ENCODE assay signal across 8 cellular contexts in the genomic region with DNA sequence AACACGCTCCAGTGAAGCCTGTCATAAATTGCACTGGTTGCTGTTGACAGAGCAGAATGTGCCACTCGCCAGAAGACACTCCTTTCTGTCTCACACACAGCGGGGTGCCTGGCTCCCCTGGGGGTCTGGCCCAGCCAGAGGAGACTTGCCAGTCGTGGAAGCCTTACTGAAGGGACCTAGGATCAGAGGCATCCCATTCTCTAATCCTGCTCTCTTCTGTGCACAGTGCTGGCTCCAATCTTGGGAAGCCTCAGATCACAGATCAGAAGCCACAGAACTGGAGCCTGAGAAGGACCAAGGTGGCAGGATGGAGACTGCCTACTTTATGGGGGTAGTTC. TPM values are rescaled to one million over a fixed set of nuclear protein-coding genes. Genes with fewer than 3 reads are reported as not detected.
DNase-seq lines count a peak whose midpoint lies in the region; ATAC-seq, FAIRE-seq and TF ChIP-seq lines count a peak whose summit lies in the region.

No MANE protein-coding gene starts in this region.

- ATAC-seq in HG03139 (IDR thresholded peaks at IDR 0.05; ENCODE audit: unreplicated experiment) (no peak), HG03196 (IDR thresholded peaks at IDR 0.05; ENCODE audit: unreplicated experiment) (no peak), GM19397 (IDR thresholded peaks at IDR 0.05; ENCODE audit: unreplicated experiment) (no peak)

- H3K79me1 ChIP-seq in trophoblast cell (ENCODE audit: low read length) = peaks cover 16% of the 10 kb centered on the region

- H3K4me1 ChIP-seq in DOHH2 (ENCODE audit: control insufficient read depth, low read length) (peaks cover 60% of the 10 kb centered on the region), esophagus muscularis mucosa (peaks cover 56 to 67% (median 63%) of the 10 kb centered on the region in 4 donors), trophoblast cell (ENCODE audit: control insufficient read depth in 1 of 2, insufficient read depth in 2 of 2, low read length in 2 of 2) (peaks cover 33 to 45% of the 10 kb centered on the region in 2 experiments)

- H3K4ac ChIP-seq in trophoblast cell (ENCODE audit: low read depth, low read length) = peak overlapping the region; percentile 51

- no peak overlapping the region for H3K27ac ChIP-seq in DOHH2 (ENCODE audit: low read depth, low read length)
- H3K27ac ChIP-seq in esophagus muscularis mucosa (replicated peaks in 1 of 4) = peak overlapping the region; percentile 90 to 94 (median 92)
- H3K27ac ChIP-seq in trophoblast cell (ENCODE audit: low read depth, low read length) = no peak overlapping the region

- H3K4me3 ChIP-seq in DOHH2 (ENCODE audit: low read length) (peak overlapping the region; percentile 74), esophagus muscularis mucosa (peak overlapping the region; percentile 76 to 86 (median 80)), trophoblast cell (ENCODE audit: low read depth, low read length) (no peak overlapping the region)

- H4K20me1 ChIP-seq in DOHH2 (ENCODE audit: control insufficient read depth, insufficient read depth, low read depth, low read length) = 0 out of 2 replicates have a peak, but pooled peaks cover 3% of the 10 kb centered on the region

- peak overlapping the region; percentile 4 for H2BK5ac ChIP-seq in trophoblast cell (ENCODE audit: low read depth, low read length, poor library complexity)

- H3K9ac ChIP-seq in trophoblast cell (ENCODE audit: low read length) = no peak overlapping the region

- TF ChIP-seq EP300 in esophagus muscularis mucosa (IDR thresholded peaks at IDR 0.05) = no peak

- no peak overlapping the region for H2BK12ac ChIP-seq in trophoblast cell (ENCODE audit: low read length)

- H4K8ac ChIP-seq in trophoblast cell (ENCODE audit: low read depth, low read length) = peak overlapping the region; percentile 30

- peak overlapping the region; percentile 88 for H3K18ac ChIP-seq in trophoblast cell (ENCODE audit: low read length)

- H3K9me3 ChIP-seq in DOHH2 (ENCODE audit: control insufficient read depth, insufficient read depth, low read length) (no peaks in the 10 kb centered on the region), esophagus muscularis mucosa (no peaks in the 10 kb centered on the region), trophoblast cell (ENCODE audit: insufficient read depth, low read depth, low read length) (no peaks in the 10 kb centered on the region)

- peaks cover 15% of the 10 kb centered on the region for H3F3A ChIP-seq in DOHH2 (ENCODE audit: control insufficient read depth, insufficient read depth)

- peak overlapping the region; percentile 75 for H3K4me2 ChIP-seq in DOHH2 (ENCODE audit: low read length)
- H3K4me2 ChIP-seq in trophoblast cell (ENCODE audit: low read length) = peak overlapping the region; percentile 80

- no peak overlapping the region for H4K12ac ChIP-seq in trophoblast cell (ENCODE audit: low read depth, low read length)

- peak overlapping the region; percentile 88 for H4K91ac ChIP-seq in trophoblast cell (ENCODE audit: low read depth, low read length)

- no peak for TF ChIP-seq POLR2A in esophagus muscularis mucosa (IDR thresholded peaks at IDR 0.05; ENCODE audit: low read depth)

- H3K23ac ChIP-seq in trophoblast cell (ENCODE audit: low read length) = no peak overlapping the region

- peak; percentile 41 for FAIRE-seq in RCC 7860 (lab: Jason Lieb, UNC)

- TF ChIP-seq CTCF in DOHH2 (IDR thresholded peaks at IDR 0.05; ENCODE audit: low read depth, low read length, poor library complexity, severe bottlenecking) (no peak), esophagus muscularis mucosa (IDR thresholded peaks at IDR 0.05) (no peak)

- H3K14ac ChIP-seq in trophoblast cell (ENCODE audit: low read length) = peak overlapping the region; percentile 1

- H2AFZ ChIP-seq in trophoblast cell (ENCODE audit: insufficient read depth, low read length, poor library complexity) = no peak overlapping the region

- H3K9me2 ChIP-seq in DOHH2 (replicated peaks; ENCODE audit: control insufficient read depth, low read length) = no peaks in the 10 kb centered on the region

- WGBS in esophagus muscularis mucosa = 29% methylated on average over 4 of the region's 4 CpGs
- WGBS in trophoblast cell (ENCODE audit: extremely low coverage, insufficient coverage, insufficient read length) = no CpG with 5 or more reads among the region's 4 CpGs

- intact Hi-C loops in esophagus muscularis mucosa (cut with DNase I) = loop anchor here (5.0 kb wide), 1 partner anchor 51 kb away; no protein-coding TSS in a partner anchor

- H3K27me3 ChIP-seq in DOHH2 (ENCODE audit: control insufficient read depth, low read length) (no peaks in the 10 kb centered on the region), esophagus muscularis mucosa (no peaks in the 10 kb centered on the region), trophoblast cell (ENCODE audit: insufficient read depth, low read length) (no peaks in the 10 kb centered on the region)

- H3K36me3 ChIP-seq in DOHH2 (ENCODE audit: control insufficient read depth, low read length) (no peaks in the 10 kb centered on the region), esophagus muscularis mucosa (no peaks in the 10 kb centered on the region), trophoblast cell (ENCODE audit: control insufficient read depth in 1 of 2, insufficient read depth in 2 of 2, low read length in 2 of 2) (peaks cover 0 to 14% of the 10 kb centered on the region in 2 experiments)

- H2AK5ac ChIP-seq in trophoblast cell (ENCODE audit: low read length) = peak overlapping the region; percentile 8

- peak; percentile 52 for DNase-seq in RCC 7860 (ENCODE audit: low spot score)
- no peak for DNase-seq in esophagus muscularis mucosa (ENCODE audit: extremely low spot score)
- DNase-seq in trophoblast cell = no peak
- DNase-seq in HuH-7.5 (ENCODE audit: low spot score) = no peak

- H3K79me2 ChIP-seq in DOHH2 (ENCODE audit: control insufficient read depth, low read length) (peaks cover 58% of the 10 kb centered on the region), trophoblast cell (ENCODE audit: control insufficient read depth, insufficient read depth, low read length, poor library complexity) (peaks cover 32% of the 10 kb centered on the region)

- H2BK120ac ChIP-seq in trophoblast cell (ENCODE audit: insufficient read depth, low read length, poor library complexity) = peak overlapping the region; percentile 18

RNA-seq across cellular contexts. Expression of a gene that starts 1.4 kb away (rescaled TPM):
- total RNA-seq in esophagus muscularis mucosa = 10 to 100 TPM in 3 of 4 donors, 1 to 10 TPM in 1; 8.3 to 29.2 (median 11.4) TPM
- polyA plus RNA-seq in trophoblast cell (2013) = 114 and 122 TPM in 2 replicates

Comparison
In these comparisons a context has a peak if more than half of its experiments do, and no peak if none do; other contexts are left out.
1. H3K27ac ChIP-seq: peak in esophagus muscularis mucosa (4 of 4); none in DOHH2 (single experiment) and trophoblast cell (single experiment).